ENCODE assay signal across 24 cellular contexts in the genomic region with DNA sequence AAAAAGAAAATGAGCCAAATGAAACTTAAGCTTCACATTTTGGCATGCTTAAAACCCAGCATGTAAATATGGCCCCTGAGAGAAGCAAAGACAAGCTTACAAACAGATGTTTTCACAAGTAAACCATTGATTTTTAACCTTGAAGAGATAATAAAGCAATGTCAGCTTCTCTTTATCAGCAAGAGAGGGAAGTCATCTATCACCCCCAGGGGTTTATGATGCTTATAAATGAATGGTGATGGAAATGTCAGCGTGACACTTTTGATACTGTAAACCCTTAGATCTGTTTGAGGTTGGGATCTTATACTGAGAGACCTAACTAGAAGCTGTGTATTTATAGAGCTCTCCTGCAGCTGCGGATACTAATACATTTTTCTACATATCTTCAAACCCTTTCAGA.
"Had no signal": no experiment of that assay in that cellular context is flagged by ENCODE, and none has a peak within 500 bp of the region (broad histone marks: within the 10 kb centered on the region; RNA-seq: fewer than 3 reads in every experiment).

No MANE protein-coding gene starts in this region.

- H3K36me3 ChIP-seq: gastroesophageal sphincter, heart left ventricle, sigmoid colon, vagina had no signal

- DNase-seq: activated CD4-positive, alpha-beta T cell treated with anti-CD3 and anti-CD28 coated beads for 4 hours; activated CD4-positive, alpha-beta T cell treated with anti-CD3 and anti-CD28 coated beads, Interleukin-2, amount 50 U/mL, for 48 hours; activated CD4-positive, CD25-positive, alpha-beta regulatory T cell; activated naive CD4-positive, alpha-beta T cell treated with anti-CD3 and anti-CD28 coated beads for 36 hours; activated naive CD8-positive, alpha-beta T cell treated with anti-CD3 and anti-CD28 coated beads, Interleukin-2, amount 10 ng/mL, durations not matched to agents 7 days and 5 days; activated T-cell treated with anti-CD3 and anti-CD28 coated beads, Interleukin-2, amount 50 U/mL, for 48 hours; amygdala; cerebellar nuclear complex; endodermal cell; heart left ventricle; islet precursor cell; left cardiac atrium; mesenchymal stem cell; naive B cell; sigmoid colon; stimulated activated CD4-positive, alpha-beta T cell treated with anti-CD3 and anti-CD28 coated beads, Interleukin-2, amount 100 ng/mL, for 48 hours; stimulated activated CD8-positive, alpha-beta memory T cell treated with anti-CD3 and anti-CD28 coated beads, Interleukin-4, amount 100 ng/mL, for 48 hours; stimulated activated naive B cell treated with anti-CD40 and anti-IgM and Interleukin-4, amounts not matched to agents 10 μg/mL and 1 μg/mL and 100 μg/mL, for 72 hours; T1000; testis; trophoblast cell had no signal

- H3K27me3 ChIP-seq: gastroesophageal sphincter, heart left ventricle, sigmoid colon, testis, vagina had no signal

- H3K27ac ChIP-seq: coronary artery, gastroesophageal sphincter, heart left ventricle, sigmoid colon, testis, vagina had no signal

- H3K4me1 ChIP-seq: gastroesophageal sphincter, heart left ventricle, testis, vagina had no signal

- ATAC-seq: gastroesophageal sphincter; heart left ventricle; left cardiac atrium; stimulated activated naive B cell treated with anti-CD40 and anti-IgM and Interleukin-4, amounts not matched to agents 10 μg/mL and 1 μg/mL and 100 μg/mL, for 72 hours had no signal

- H3K9me3 ChIP-seq: gastroesophageal sphincter, sigmoid colon, testis, vagina had no signal

- H3K4me3 ChIP-seq: coronary artery, gastroesophageal sphincter, heart left ventricle, sigmoid colon, testis, vagina had no signal
